In genomic region chr7:22651534-22652243, GRCh38 we compare ENCODE assay signal across 18 cellular contexts.
DNase-seq lines count a peak whose midpoint lies in the region; ATAC-seq and TF ChIP-seq lines count a peak whose summit lies in the region.
"Had no signal": no experiment of that assay in that cellular context is flagged by ENCODE, and none has a peak within 500 bp of the region (broad histone marks: within the 10 kb centered on the region; RNA-seq: fewer than 3 reads in every experiment).

No MANE protein-coding gene starts in this region.

- DNase-seq in AG20443 (ENCODE audit: low spot score) (peak; percentile 57), M059J (ENCODE audit: low read depth) (peak; percentile 99), cardiac fibroblast (ENCODE audit: low read depth in 2 of 2) (peak; percentile 78 to 93), kidney tubule cell (ENCODE audit: low spot score) (peak; percentile 98), amygdala (lab: John Stamatoyannopoulos, UW) (no peak), colonic mucosa (no peak), foreskin melanocyte (no peak)
- DNase-seq: activated CD8-positive, alpha-beta memory T cell treated with anti-CD3 and anti-CD28 coated beads, Interleukin-2, amount 10 ng/mL, durations not matched to agents 7 days and 5 days; C1 segment of cervical spinal cord; heart left ventricle; left ventricle myocardium superior; NCI-H1092; NCI-H524; SHP77; stimulated activated CD4-positive, alpha-beta T cell treated with anti-CD3 and anti-CD28 coated beads, Interleukin-1b, Interleukin-23, amount 100 ng/mL, for 48 hours had no signal

- H3K27me3 ChIP-seq in colonic mucosa: no peaks in the 10 kb centered on the region
- H3K27me3 ChIP-seq: heart left ventricle, neutrophil had no signal

- H3K36me3 ChIP-seq in colonic mucosa: no peaks in the 10 kb centered on the region
- H3K36me3 ChIP-seq: heart left ventricle, neutrophil had no signal

- intact Hi-C loops in colonic mucosa (cut with DNase I): no loop called here

- no peak for TF ChIP-seq CTCF in cardiac fibroblast (IDR thresholded peaks at IDR 0.05; ENCODE audit: low read depth, low read length)
- TF ChIP-seq CTCF in colonic mucosa (IDR thresholded peaks at IDR 0.05): no peak

- H3K4me3 ChIP-seq in cardiac fibroblast (replicated peaks in 1 of 2; ENCODE audit: low read depth in 2 of 2, low read length in 2 of 2): no peak overlapping the region
- no peak overlapping the region for H3K4me3 ChIP-seq in colonic mucosa
- H3K4me3 ChIP-seq: heart left ventricle had no signal

- no peak for ATAC-seq in HG02763 (IDR thresholded peaks at IDR 0.05; ENCODE audit: unreplicated experiment)
- ATAC-seq: activated CD8-positive, alpha-beta memory T cell treated with anti-CD3 and anti-CD28 coated beads, Interleukin-2, amount 10 ng/mL, durations not matched to agents 7 days and 5 days; HCT116; left ventricle myocardium superior had no signal

- H3K9me3 ChIP-seq in colonic mucosa: no peaks in the 10 kb centered on the region

- no peaks in the 10 kb centered on the region for H3K4me1 ChIP-seq in colonic mucosa

- no peak overlapping the region for H3K27ac ChIP-seq in colonic mucosa
- H3K27ac ChIP-seq: neutrophil had no signal

- no peak overlapping the region for H3K9ac ChIP-seq in colonic mucosa (ENCODE audit: low read depth in 2 of 2, low read length in 2 of 2)

Comparison
In these comparisons a context has a peak if more than half of its experiments do, and no peak if none do; other contexts are left out.
1. DNase-seq: peak in AG20443 (single experiment), M059J (single experiment), cardiac fibroblast (2 of 2) and kidney tubule cell (single experiment); none in amygdala (0 of 56), colonic mucosa (single experiment) and foreskin melanocyte (single experiment).